ENCODE assay signal across 2 cellular contexts in the genomic region with DNA sequence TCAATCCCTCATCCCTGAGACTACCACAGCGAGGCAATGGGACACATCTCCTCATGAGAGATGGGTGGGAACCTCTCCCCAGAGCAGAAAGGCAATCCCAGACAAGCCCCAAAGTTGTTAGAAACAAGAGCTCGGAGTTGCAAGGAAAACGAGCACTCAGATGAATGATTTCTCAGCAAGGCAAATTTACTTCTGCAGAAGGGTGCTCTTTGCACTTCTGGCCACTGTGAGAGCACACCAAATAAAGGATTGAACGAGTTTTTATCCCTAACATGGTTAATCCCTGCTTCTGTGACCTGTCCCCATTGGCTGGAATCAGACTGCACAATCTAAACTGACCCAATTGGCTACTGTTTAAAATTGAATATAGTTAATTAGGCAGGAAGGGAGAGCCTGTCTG.
TF ChIP-seq lines count a peak whose summit lies in the region.

No MANE protein-coding gene starts in this region.

TF ChIP-seq in HepG2, 621 proteins besides CTCF, POLR2A, EP300 and RAD21:
- TF ChIP-seq, protein P1, sequence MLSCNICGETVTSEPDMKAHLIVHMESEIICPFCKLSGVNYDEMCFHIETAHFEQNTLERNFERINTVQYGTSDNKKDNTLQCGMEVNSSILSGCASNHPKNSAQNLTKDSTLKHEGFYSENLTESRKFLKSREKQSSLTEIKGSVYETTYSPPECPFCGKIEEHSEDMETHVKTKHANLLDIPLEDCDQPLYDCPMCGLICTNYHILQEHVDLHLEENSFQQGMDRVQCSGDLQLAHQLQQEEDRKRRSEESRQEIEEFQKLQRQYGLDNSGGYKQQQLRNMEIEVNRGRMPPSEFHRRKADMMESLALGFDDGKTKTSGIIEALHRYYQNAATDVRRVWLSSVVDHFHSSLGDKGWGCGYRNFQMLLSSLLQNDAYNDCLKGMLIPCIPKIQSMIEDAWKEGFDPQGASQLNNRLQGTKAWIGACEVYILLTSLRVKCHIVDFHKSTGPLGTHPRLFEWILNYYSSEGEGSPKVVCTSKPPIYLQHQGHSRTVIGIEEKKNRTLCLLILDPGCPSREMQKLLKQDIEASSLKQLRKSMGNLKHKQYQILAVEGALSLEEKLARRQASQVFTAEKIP (CRISPR knock-in tag; IDR thresholded peaks at IDR 0.05; ENCODE audit: borderline replicate concordance): no peak
- TF ChIP-seq ZBTB7B (CRISPR knock-in tag; IDR thresholded peaks at IDR 0.05) (no peak), EEA1 (CRISPR knock-in tag; IDR thresholded peaks at IDR 0.05; ENCODE audit: borderline replicate concordance) (no peak), ZNF652 (CRISPR knock-in tag; IDR thresholded peaks at IDR 0.05; ENCODE audit: borderline replicate concordance, low read depth) (no peak), ZNF562 (CRISPR knock-in tag; IDR thresholded peaks at IDR 0.05; ENCODE audit: borderline replicate concordance) (peak; percentile 58; the same call in 1 of the 2 replicates)
TF ChIP-seq in HepG2: peak in this region for 1.

TF ChIP-seq in H1, 55 proteins besides CTCF, POLR2A, EP300 and RAD21 (continued from another document):
- TF ChIP-seq SUZ12 (IDR thresholded peaks at IDR 0.05; ENCODE audit: low read length): no peak
- no peak for TF ChIP-seq TAF1 (IDR thresholded peaks at IDR 0.05; ENCODE audit: low read depth, low read length)
- TF ChIP-seq FOSL1 (IDR thresholded peaks at IDR 0.05; ENCODE audit: insufficient read depth, low read depth, low read length): no peak
- no peak for TF ChIP-seq RFX5 (IDR thresholded peaks at IDR 0.05; ENCODE audit: borderline replicate concordance, low read depth, low read length)
- no peak for TF ChIP-seq CBX8 (IDR thresholded peaks at IDR 0.05; ENCODE audit: borderline replicate concordance, low read depth, low read length)
- no peak for TF ChIP-seq SP2 (IDR thresholded peaks at IDR 0.05; ENCODE audit: low read length)
- no peak for TF ChIP-seq RNF2 (IDR thresholded peaks at IDR 0.05; ENCODE audit: borderline replicate concordance, low read depth, low read length, missing control alignments, poor library complexity, severe bottlenecking)
- TF ChIP-seq KDM5A (IDR thresholded peaks at IDR 0.05; ENCODE audit: low read length): no peak
- no peak for TF ChIP-seq SIN3A (conservative IDR thresholded peaks at IDR 0.05 in 1 of 2, IDR thresholded peaks at IDR 0.05 in 1 of 2; ENCODE audit: low read depth in 1 of 2, low read length in 2 of 2)
- TF ChIP-seq BACH1 (IDR thresholded peaks at IDR 0.05; ENCODE audit: low read length): no peak
- TF ChIP-seq RXRA (IDR thresholded peaks at IDR 0.05; ENCODE audit: insufficient read depth, low read depth, low read length): no peak
- TF ChIP-seq MAFK (IDR thresholded peaks at IDR 0.05; ENCODE audit: low read depth, low read length): no peak
- no peak for TF ChIP-seq NANOG (IDR thresholded peaks at IDR 0.05; ENCODE audit: insufficient read depth, low read depth, low read length, poor library complexity, severe bottlenecking)
- no peak for TF ChIP-seq HDAC6 (IDR thresholded peaks at IDR 0.05; ENCODE audit: low read depth, low read length)
- TF ChIP-seq CHD2 (IDR thresholded peaks at IDR 0.05; ENCODE audit: low read length): no peak
- no peak for TF ChIP-seq GTF2F1 (IDR thresholded peaks at IDR 0.05; ENCODE audit: borderline replicate concordance, low read depth, low read length)
- no peak for TF ChIP-seq CBX5 (IDR thresholded peaks at IDR 0.05; ENCODE audit: low read depth, low read length)
